Comparison of ENCODE assay signal across 23 cellular contexts in the genomic region with DNA sequence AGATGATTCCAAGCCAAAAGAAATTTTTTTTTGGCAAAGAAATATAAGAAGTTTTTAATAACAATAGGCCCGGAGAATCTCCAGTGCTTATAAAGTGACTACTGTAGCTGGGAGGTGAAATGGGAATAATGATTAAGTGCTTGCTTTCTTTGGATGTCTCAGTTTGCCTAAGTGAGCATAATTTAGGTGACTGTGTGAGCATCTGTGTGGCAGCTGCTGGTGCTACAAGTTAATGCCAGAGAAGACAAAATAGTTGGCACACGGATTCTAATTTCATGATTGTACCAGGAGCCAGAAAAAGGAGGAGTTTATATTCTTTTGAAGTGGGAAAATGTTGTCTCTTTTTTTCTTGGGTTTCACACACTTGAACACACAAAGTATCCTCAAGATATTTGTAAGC.
DNase-seq lines count a peak whose midpoint lies in the region; ATAC-seq, FAIRE-seq and TF ChIP-seq lines count a peak whose summit lies in the region.
"Had no signal": no experiment of that assay in that cellular context is flagged by ENCODE, and none has a peak within 500 bp of the region (broad histone marks: within the 10 kb centered on the region; RNA-seq: fewer than 3 reads in every experiment).

No MANE protein-coding gene starts in this region.

- ATAC-seq in A549 (no peak), gastroesophageal sphincter (no peak), HG02840 (IDR thresholded peaks at IDR 0.05; ENCODE audit: low FRiP score, unreplicated experiment) (no peak)
- ATAC-seq: activated CD8-positive, alpha-beta T cell treated with anti-CD3 and anti-CD28 coated beads for 36 hours; body of pancreas; left colon had no signal

- intact Hi-C loops in esophagus squamous epithelium (cut with DNase I) (no loop called here), ovary (cut with DNase I) (loop anchor here in 1 of 4 donors (10.0 kb wide), 1 partner anchor 83 kb away; no protein-coding TSS in a partner anchor)

- H3K9me3 ChIP-seq in A549 (no peaks in the 10 kb centered on the region), gastroesophageal sphincter (no peaks in the 10 kb centered on the region), esophagus squamous epithelium (no peaks in the 10 kb centered on the region), ovary (no peaks in the 10 kb centered on the region)
- H3K9me3 ChIP-seq: body of pancreas had no signal

- TF ChIP-seq POLR2A in A549 (IDR thresholded peaks at IDR 0.05; ENCODE audit: low read length) (no peak), gastroesophageal sphincter (IDR thresholded peaks at IDR 0.05) (no peak), esophagus squamous epithelium (IDR thresholded peaks at IDR 0.05) (no peak), ovary (IDR thresholded peaks at IDR 0.05) (no peak)

- no peak for FAIRE-seq in A549 (lab: Jason Lieb, UNC)
- FAIRE-seq: RCC 7860 had no signal

- TF ChIP-seq CTCF in A549 (IDR thresholded peaks at IDR 0.05) (no peak), gastroesophageal sphincter (IDR thresholded peaks at IDR 0.05) (no peak), esophagus squamous epithelium (IDR thresholded peaks at IDR 0.05) (no peak), ovary (IDR thresholded peaks at IDR 0.05) (no peak)

- H3K27ac ChIP-seq in A549 (peak overlapping the region; percentile 1 to 9; a peak in 1 of 6 replicates), gastroesophageal sphincter (peak overlapping the region; percentile 21 to 93 (median 89)), esophagus squamous epithelium (peak overlapping the region in 1 of 4 donors; percentile 84), ovary (no peak overlapping the region)
- H3K27ac ChIP-seq: BLaER1 treated with 17β-estradiol and CSF1 and Interleukin-3, amounts not matched to agents 10 nM and 100 nM; body of pancreas; dorsolateral prefrontal cortex had no signal

- no peaks in the 10 kb centered on the region for H3K27me3 ChIP-seq in gastroesophageal sphincter
- peaks cover 0 to 3% (median 0%) of the 10 kb centered on the region in 4 donors for H3K27me3 ChIP-seq in esophagus squamous epithelium
- no peaks in the 10 kb centered on the region for H3K27me3 ChIP-seq in ovary
- H3K27me3 ChIP-seq: BLaER1 treated with 17β-estradiol and CSF1 and Interleukin-3, amounts not matched to agents 10 nM and 100 nM; body of pancreas; dorsolateral prefrontal cortex had no signal

- H3K4me1 ChIP-seq in A549 (peaks cover 48% of the 10 kb centered on the region), gastroesophageal sphincter (peaks cover 15 to 52% (median 15%) of the 10 kb centered on the region in 3 donors), esophagus squamous epithelium (peaks cover 5 to 49% (median 11%) of the 10 kb centered on the region in 3 donors), ovary (ENCODE audit: insufficient read depth) (peaks cover 8% of the 10 kb centered on the region)
- H3K4me1 ChIP-seq: body of pancreas had no signal

- no peak overlapping the region for H3K4me2 ChIP-seq in A549
- H3K4me2 ChIP-seq: BLaER1 treated with 17β-estradiol and CSF1 and Interleukin-3, amounts not matched to agents 10 nM and 100 nM had no signal

- H3K36me3 ChIP-seq in gastroesophageal sphincter (no peaks in the 10 kb centered on the region), esophagus squamous epithelium (no peaks in the 10 kb centered on the region), ovary (no peaks in the 10 kb centered on the region)
- H3K36me3 ChIP-seq: BLaER1 treated with 17β-estradiol and CSF1 and Interleukin-3, amounts not matched to agents 10 nM and 100 nM had no signal

- no peak for DNase-seq in A549 (ENCODE audit: low read depth in 1 of 2, low spot score in 1 of 2)
- DNase-seq in EL, result peak; percentile 20
- peak; percentile 62 for DNase-seq in NCI-H446 treated with DMSO at 0.1 percent for 48 hours (lab: John Stamatoyannopoulos, UW)
- DNase-seq in SHP77 (lab: John Stamatoyannopoulos, UW), result no peak
- DNase-seq in esophagus squamous epithelium (lab: John Stamatoyannopoulos, UW), result no peak
- no peak for DNase-seq in ovary
- DNase-seq: activated CD8-positive, alpha-beta memory T cell treated with anti-CD3 and anti-CD28 coated beads, Interleukin-2, amount 50 U/mL, for 48 hours; activated CD8-positive, alpha-beta T cell treated with anti-CD3 and anti-CD28 coated beads for 36 hours; activated naive CD4-positive, alpha-beta T cell treated with anti-CD3 and anti-CD28 coated beads for 36 hours; body of pancreas; cerebellar nuclear complex; dorsolateral prefrontal cortex; GF-D8; left colon; NCI-H1105 treated with DMSO at 0.1 percent for 48 hours; NCI-H2029; stimulated activated CD4-positive, alpha-beta T cell treated with anti-CD3 and anti-CD28 coated beads, Interleukin-15, amount 100 ng/mL, for 24 hours; stimulated activated CD4-positive, alpha-beta T cell treated with anti-CD3 and anti-CD28 coated beads, Interleukin-4, amount 100 ng/mL, for 4 hours; T-helper 9 cell had no signal

- TF ChIP-seq EP300 in A549 (IDR thresholded peaks at IDR 0.05) (no peak), gastroesophageal sphincter (IDR thresholded peaks at IDR 0.05) (no peak), ovary (IDR thresholded peaks at IDR 0.05) (no peak)

- CTCF ChIA-PET in A549 (lab: Yijun Ruan, JAX), result interaction anchor here (0.6 to 5.0 kb wide), 6 partner anchors 10 to 359 kb away, joined by 3 to 21 read pairs (median 3); no protein-coding TSS in a partner anchor

- no peak overlapping the region for H3K4me3 ChIP-seq in A549
- no peak overlapping the region for H3K4me3 ChIP-seq in gastroesophageal sphincter
- no peak overlapping the region for H3K4me3 ChIP-seq in esophagus squamous epithelium
- no peak overlapping the region for H3K4me3 ChIP-seq in ovary
- H3K4me3 ChIP-seq: BLaER1 treated with 17β-estradiol and CSF1 and Interleukin-3, amounts not matched to agents 10 nM and 100 nM; body of pancreas; dorsolateral prefrontal cortex had no signal

- no peak for TF ChIP-seq RAD21 in A549 (conservative IDR thresholded peaks at IDR 0.05 in 1 of 2, IDR thresholded peaks at IDR 0.05 in 1 of 2)

- POLR2A ChIA-PET in A549 (lab: Yijun Ruan, JAX), result interaction anchor here (1.3 kb wide), 1 partner anchor 80 kb away, joined by 3 read pairs; no protein-coding TSS in a partner anchor

- WGBS in A549 (ENCODE audit: missing lambda C conversion rate), result 39% methylated on average over 2 of the region's 2 CpGs
- WGBS in gastroesophageal sphincter (ENCODE audit: low coverage in 1 of 2), 2 donors, result 5 to 6% methylated on average over 2 of the region's 2 CpGs
- WGBS in esophagus squamous epithelium, 2 donors, result 10 to 14% methylated on average over 2 of the region's 2 CpGs
- WGBS in ovary, 3 donors, result 9 to 16% (median 12%) methylated on average over 2 of the region's 2 CpGs

TF ChIP-seq in A549, 52 proteins besides CTCF, POLR2A, EP300 and RAD21 (continues in another document):
- TF ChIP-seq SREBF2 (IDR thresholded peaks at IDR 0.05) (no peak), FOSL2 (IDR thresholded peaks at IDR 0.05) (no peak), FOSL2 (CRISPR knock-in tag; IDR thresholded peaks at IDR 0.05) (no peak), ZFP36 (IDR thresholded peaks at IDR 0.05; ENCODE audit: borderline replicate concordance, partially characterized antibody) (no peak), TP53 (CRISPR knock-in tag; IDR thresholded peaks at IDR 0.05) (no peak), SMC3 (IDR thresholded peaks at IDR 0.05) (no peak), BHLHE40 (IDR thresholded peaks at IDR 0.05; ENCODE audit: low read depth, low read length) (no peak), CBX2 (IDR thresholded peaks at IDR 0.05; ENCODE audit: borderline replicate concordance, low read depth) (no peak), HOXB13 (CRISPR knock-in tag; IDR thresholded peaks at IDR 0.05; ENCODE audit: low read depth) (no peak), HDAC2 (IDR thresholded peaks at IDR 0.05) (no peak), E2F6 (IDR thresholded peaks at IDR 0.05; ENCODE audit: borderline replicate concordance, low read depth) (no peak), RNF2 (IDR thresholded peaks at IDR 0.05; ENCODE audit: borderline replicate concordance, low read depth) (no peak), CEBPB (IDR thresholded peaks at IDR 0.05) (no peak), MAZ (IDR thresholded peaks at IDR 0.05; ENCODE audit: borderline replicate concordance, low read depth, low read length) (no peak)
- TF ChIP-seq, protein P1, sequence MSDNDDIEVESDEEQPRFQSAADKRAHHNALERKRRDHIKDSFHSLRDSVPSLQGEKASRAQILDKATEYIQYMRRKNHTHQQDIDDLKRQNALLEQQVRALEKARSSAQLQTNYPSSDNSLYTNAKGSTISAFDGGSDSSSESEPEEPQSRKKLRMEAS (IDR thresholded peaks at IDR 0.05), result no peak
- TF ChIP-seq, protein P2, sequence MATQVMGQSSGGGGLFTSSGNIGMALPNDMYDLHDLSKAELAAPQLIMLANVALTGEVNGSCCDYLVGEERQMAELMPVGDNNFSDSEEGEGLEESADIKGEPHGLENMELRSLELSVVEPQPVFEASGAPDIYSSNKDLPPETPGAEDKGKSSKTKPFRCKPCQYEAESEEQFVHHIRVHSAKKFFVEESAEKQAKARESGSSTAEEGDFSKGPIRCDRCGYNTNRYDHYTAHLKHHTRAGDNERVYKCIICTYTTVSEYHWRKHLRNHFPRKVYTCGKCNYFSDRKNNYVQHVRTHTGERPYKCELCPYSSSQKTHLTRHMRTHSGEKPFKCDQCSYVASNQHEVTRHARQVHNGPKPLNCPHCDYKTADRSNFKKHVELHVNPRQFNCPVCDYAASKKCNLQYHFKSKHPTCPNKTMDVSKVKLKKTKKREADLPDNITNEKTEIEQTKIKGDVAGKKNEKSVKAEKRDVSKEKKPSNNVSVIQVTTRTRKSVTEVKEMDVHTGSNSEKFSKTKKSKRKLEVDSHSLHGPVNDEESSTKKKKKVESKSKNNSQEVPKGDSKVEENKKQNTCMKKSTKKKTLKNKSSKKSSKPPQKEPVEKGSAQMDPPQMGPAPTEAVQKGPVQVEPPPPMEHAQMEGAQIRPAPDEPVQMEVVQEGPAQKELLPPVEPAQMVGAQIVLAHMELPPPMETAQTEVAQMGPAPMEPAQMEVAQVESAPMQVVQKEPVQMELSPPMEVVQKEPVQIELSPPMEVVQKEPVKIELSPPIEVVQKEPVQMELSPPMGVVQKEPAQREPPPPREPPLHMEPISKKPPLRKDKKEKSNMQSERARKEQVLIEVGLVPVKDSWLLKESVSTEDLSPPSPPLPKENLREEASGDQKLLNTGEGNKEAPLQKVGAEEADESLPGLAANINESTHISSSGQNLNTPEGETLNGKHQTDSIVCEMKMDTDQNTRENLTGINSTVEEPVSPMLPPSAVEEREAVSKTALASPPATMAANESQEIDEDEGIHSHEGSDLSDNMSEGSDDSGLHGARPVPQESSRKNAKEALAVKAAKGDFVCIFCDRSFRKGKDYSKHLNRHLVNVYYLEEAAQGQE (IDR thresholded peaks at IDR 0.05), result no peak

Comparison
In these comparisons a context has a peak if more than half of its experiments do, and no peak if none do; other contexts are left out.
1. DNase-seq: peak in EL (single experiment) and NCI-H446 treated with DMSO at 0.1 percent for 48 hours (single experiment); none in A549 (0 of 2), SHP77 (0 of 2), esophagus squamous epithelium (single experiment) and ovary (0 of 5).
2. H3K27ac ChIP-seq: peak in A549 (2 of 2) and gastroesophageal sphincter (4 of 4); none in ovary (0 of 2).